12 cellular contexts compared by ENCODE assay signal in genomic region chr6:113645576-113645970, GRCh38.
DNase-seq lines count a peak whose midpoint lies in the region; ATAC-seq, FAIRE-seq and TF ChIP-seq lines count a peak whose summit lies in the region.
"Had no signal": no experiment of that assay in that cellular context is flagged by ENCODE, and none has a peak within 500 bp of the region (broad histone marks: within the 10 kb centered on the region; RNA-seq: fewer than 3 reads in every experiment).

No MANE protein-coding gene starts in this region.

- H3K4me1 ChIP-seq in BLaER1 treated with 17β-estradiol and CSF1 and Interleukin-3, amounts not matched to agents 10 nM and 100 nM: peaks cover 0 to 93% (median 32%) of the 10 kb centered on the region in 10 experiments; a peak in 15 of 20 replicates
- peaks cover 21 to 60% (median 35%) of the 10 kb centered on the region in 3 donors for H3K4me1 ChIP-seq in pancreas

- WGBS in pancreas, 2 donors: 28 to 31% methylated on average over 4 of the region's 4 CpGs

- no peaks in the 10 kb centered on the region for H3K27me3 ChIP-seq in BLaER1 treated with 17β-estradiol and CSF1 and Interleukin-3, amounts not matched to agents 10 nM and 100 nM
- H3K27me3 ChIP-seq in pancreas: no peaks in the 10 kb centered on the region

- peak overlapping the region in 6 of 11 experiments; percentile 25 to 78 (median 56); a peak in 9 of 22 replicates for H3K4me2 ChIP-seq in BLaER1 treated with 17β-estradiol and CSF1 and Interleukin-3, amounts not matched to agents 10 nM and 100 nM

- no peaks in the 10 kb centered on the region for H4K20me1 ChIP-seq in BLaER1 treated with 17β-estradiol and CSF1 and Interleukin-3, amounts not matched to agents 10 nM and 100 nM

- FAIRE-seq in pancreas (lab: Jason Lieb, UNC): no peak
- FAIRE-seq: islet of Langerhans had no signal

- no peaks in the 10 kb centered on the region for H3K9me3 ChIP-seq in BLaER1 treated with 17β-estradiol and CSF1 and Interleukin-3, amounts not matched to agents 10 nM and 100 nM (replicated peaks in 1 of 11)
- H3K9me3 ChIP-seq in pancreas: no peaks in the 10 kb centered on the region

- peak overlapping the region in 8 of 11 experiments; percentile 26 to 62 (median 50); a peak in 15 of 22 replicates for H3K27ac ChIP-seq in BLaER1 treated with 17β-estradiol and CSF1 and Interleukin-3, amounts not matched to agents 10 nM and 100 nM
- peak overlapping the region in 3 of 4 donors; percentile 36 to 76 (median 59) for H3K27ac ChIP-seq in pancreas

- no peak overlapping the region for H3K4me3 ChIP-seq in BLaER1 treated with 17β-estradiol and CSF1 and Interleukin-3, amounts not matched to agents 10 nM and 100 nM
- no peak overlapping the region for H3K4me3 ChIP-seq in pancreas

- no peak overlapping the region for H3K9ac ChIP-seq in BLaER1 treated with 17β-estradiol and CSF1 and Interleukin-3, amounts not matched to agents 10 nM and 100 nM

- intact Hi-C loops in pancreas (cut with DNase I): loop anchor here in 1 of 3 donors (10.0 kb wide), 1 partner anchor 209 kb away; the partner anchor contains the start of gene MARCKS

- no peak for TF ChIP-seq CTCF in pancreas (IDR thresholded peaks at IDR 0.05)

- ATAC-seq in pancreas (peak in 2 of 4 donors; percentile 3), GM19452 (IDR thresholded peaks at IDR 0.05; ENCODE audit: unreplicated experiment) (no peak)
- ATAC-seq: activated CD4-positive, CD25-positive, alpha-beta regulatory T cell treated with anti-CD3 and anti-CD28 coated beads, Interleukin-2, amount 50 U/mL, for 24 hours had no signal

- no peaks in the 10 kb centered on the region for H3K36me3 ChIP-seq in BLaER1 treated with 17β-estradiol and CSF1 and Interleukin-3, amounts not matched to agents 10 nM and 100 nM
- no peaks in the 10 kb centered on the region for H3K36me3 ChIP-seq in pancreas

- DNase-seq in M059J (ENCODE audit: low read depth) (peak; percentile 100), dedifferentiated amniotic fluid mesenchymal stem cell (ENCODE audit: extremely low spot score) (peak; percentile 74), pancreas (peak in 1 of 6 donors; percentile 35), NCI-H526 treated with DMSO at 0.1 percent for 48 hours (lab: John Stamatoyannopoulos, UW) (no peak), hippocampal formation (lab: John Stamatoyannopoulos, UW) (no peak), putamen (ENCODE audit: low spot score) (no peak)
- DNase-seq: cerebellar nuclear complex, NCI-H510A had no signal

Comparison
In these comparisons a context has a peak if more than half of its experiments do, and no peak if none do; other contexts are left out.
1. DNase-seq: peak in M059J (single experiment) and dedifferentiated amniotic fluid mesenchymal stem cell (single experiment); none in NCI-H526 treated with DMSO at 0.1 percent for 48 hours (single experiment), hippocampal formation (0 of 2) and putamen (single experiment).